8 cellular contexts compared by ENCODE assay signal in the genomic region with DNA sequence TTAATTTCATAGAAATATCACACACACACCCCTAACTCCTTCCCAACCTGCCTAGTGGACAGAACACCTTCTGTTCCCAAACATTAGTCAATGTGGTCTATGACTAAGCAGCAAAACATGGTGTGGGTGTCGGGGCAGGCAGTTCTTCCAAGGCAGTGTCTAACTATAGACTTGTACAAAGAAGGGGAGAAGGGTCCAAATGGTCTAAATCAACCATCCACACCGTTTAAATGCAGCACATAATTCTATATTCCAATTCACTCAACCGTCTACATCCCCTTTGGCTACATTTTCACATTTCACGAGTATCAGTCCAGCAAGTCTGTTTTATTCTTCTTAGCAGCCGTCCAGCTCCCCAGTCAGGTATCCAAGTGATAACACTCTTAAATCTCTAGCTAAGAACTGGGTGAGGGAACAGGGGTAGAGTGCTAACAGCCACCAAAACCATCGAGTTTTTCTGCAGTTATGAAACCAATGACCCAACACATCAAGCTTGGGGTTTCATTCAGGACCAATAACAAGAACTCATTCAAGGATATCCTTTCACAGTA. TPM values are rescaled to one million over a fixed set of nuclear protein-coding genes. Genes with fewer than 3 reads are reported as not detected.
DNase-seq lines count a peak whose midpoint lies in the region; ATAC-seq and TF ChIP-seq lines count a peak whose summit lies in the region.

No MANE protein-coding gene starts in this region.

- H3K4me1 ChIP-seq in Peyer's patch (peaks cover 0 to 30% (median 0%) of the 10 kb centered on the region in 4 donors), foreskin keratinocyte (peaks cover 35% of the 10 kb centered on the region), smooth muscle cell (ENCODE audit: low read depth) (peaks cover 47% of the 10 kb centered on the region)

- TF ChIP-seq POLR2A in Peyer's patch (IDR thresholded peaks at IDR 0.05), result no peak

- H2AFZ ChIP-seq in smooth muscle cell (ENCODE audit: low read depth), result no peak overlapping the region

- H3K4me2 ChIP-seq in smooth muscle cell, result peak overlapping the region; percentile 96

- H3K79me2 ChIP-seq in smooth muscle cell (ENCODE audit: low read depth), result peaks cover 68% of the 10 kb centered on the region

- H3K27ac ChIP-seq in Peyer's patch (peak overlapping the region; percentile 80 to 94 (median 85)), foreskin keratinocyte (no peak overlapping the region), smooth muscle cell (ENCODE audit: low read depth) (peak overlapping the region; percentile 94)

- ATAC-seq in GM19351 (IDR thresholded peaks at IDR 0.05; ENCODE audit: unreplicated experiment), result peak; percentile 33
- peak; percentile 92 for ATAC-seq in foreskin keratinocyte
- ATAC-seq in GM19397 (IDR thresholded peaks at IDR 0.05; ENCODE audit: unreplicated experiment), result no peak
- ATAC-seq in HG03342 (IDR thresholded peaks at IDR 0.05; ENCODE audit: unreplicated experiment), result no peak

- H3K9ac ChIP-seq in smooth muscle cell (ENCODE audit: low read depth), result peak overlapping the region; percentile 89

- H3K9me3 ChIP-seq in Peyer's patch (no peaks in the 10 kb centered on the region), smooth muscle cell (replicated peaks; ENCODE audit: low read depth) (no peaks in the 10 kb centered on the region)

- DNase-seq in Peyer's patch, result peak in 1 of 3 donors; percentile 58
- DNase-seq in foreskin keratinocyte, result peak; percentile 81 to 91
- no peak for DNase-seq in smooth muscle cell (lab: John Stamatoyannopoulos, UW; ENCODE audit: unreplicated experiment)
- DNase-seq in DMS153 (lab: John Stamatoyannopoulos, UW), result no peak
- DNase-seq in activated CD8-positive, alpha-beta memory T cell treated with anti-CD3 and anti-CD28 coated beads, Interleukin-2, amount 50 U/mL, for 48 hours, result no peak

- WGBS in smooth muscle cell (ENCODE audit: low lambda C conversion rate), result 16% methylated on average over 6 of the region's 6 CpGs

- H3K4me3 ChIP-seq in Peyer's patch (peak overlapping the region; percentile 43 to 75 (median 60)), smooth muscle cell (peak overlapping the region; percentile 80)

- TF ChIP-seq CTCF in Peyer's patch (IDR thresholded peaks at IDR 0.05) (no peak), foreskin keratinocyte (conservative IDR thresholded peaks at IDR 0.05) (no peak), smooth muscle cell (IDR thresholded peaks at IDR 0.05; ENCODE audit: borderline replicate concordance, insufficient read depth, poor library complexity, severe bottlenecking) (no peak)

- H4K20me1 ChIP-seq in smooth muscle cell (ENCODE audit: low read depth), result peaks cover 30% of the 10 kb centered on the region

- H3K27me3 ChIP-seq in Peyer's patch (no peaks in the 10 kb centered on the region), foreskin keratinocyte (no peaks in the 10 kb centered on the region), smooth muscle cell (ENCODE audit: low read depth) (no peaks in the 10 kb centered on the region)

- no peaks in the 10 kb centered on the region for H3K36me3 ChIP-seq in Peyer's patch
- no peaks in the 10 kb centered on the region for H3K36me3 ChIP-seq in smooth muscle cell (ENCODE audit: low read depth)

- H3F3A ChIP-seq in smooth muscle cell (ENCODE audit: low read depth), result peaks cover 30% of the 10 kb centered on the region

RNA-seq across cellular contexts. Expression of a gene that starts 3.4 kb away (rescaled TPM):
- total RNA-seq in Peyer's patch (10 to 100 TPM; 19.8 to 85.8 (median 35.3) TPM), foreskin keratinocyte (2.3 and 3.1 TPM in 2 replicates), smooth muscle cell (33.1 and 69.5 TPM in 2 replicates)
- polyA plus RNA-seq in foreskin keratinocyte (0.56 and 0.66 TPM in 2 replicates), smooth muscle cell (15.4 and 22.0 TPM in 2 replicates)

Comparison
In these comparisons a context has a peak if more than half of its experiments do, and no peak if none do; other contexts are left out.
1. ATAC-seq: peak in GM19351 (single experiment) and foreskin keratinocyte (single experiment); none in GM19397 (single experiment) and HG03342 (single experiment).
2. DNase-seq: peak in foreskin keratinocyte (2 of 2); none in smooth muscle cell (single experiment), DMS153 (single experiment) and activated CD8-positive, alpha-beta memory T cell treated with anti-CD3 and anti-CD28 coated beads, Interleukin-2, amount 50 U/mL, for 48 hours (single experiment).